Comparison of ENCODE assay signal across 17 cellular contexts in the genomic region with DNA sequence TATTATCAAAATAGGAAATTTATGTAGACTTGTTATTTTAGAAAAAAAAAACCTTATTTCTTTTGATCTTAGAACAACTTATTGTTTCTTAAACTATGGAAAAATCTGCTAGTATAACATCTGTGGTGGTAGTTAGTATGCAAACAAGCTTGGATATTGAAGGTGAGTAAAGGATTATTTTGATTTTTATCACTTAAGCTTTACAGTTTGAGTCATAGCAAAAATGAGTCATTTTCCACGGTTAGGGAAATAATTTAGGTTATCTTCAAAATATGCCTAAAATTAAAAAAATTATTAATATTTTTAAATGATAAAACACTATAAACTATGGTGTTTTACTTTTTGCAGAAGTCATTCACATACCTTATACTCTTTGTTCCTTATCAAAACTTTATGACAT.
DNase-seq lines count a peak whose midpoint lies in the region; ATAC-seq, FAIRE-seq and TF ChIP-seq lines count a peak whose summit lies in the region.
"Had no signal": no experiment of that assay in that cellular context is flagged by ENCODE, and none has a peak within 500 bp of the region (broad histone marks: within the 10 kb centered on the region; RNA-seq: fewer than 3 reads in every experiment).

No MANE protein-coding gene starts in this region.

- POLR2A ChIA-PET in K562 (lab: Yijun Ruan, JAX) = interaction anchor here (0.6 kb wide), 1 partner anchor 48 kb away, joined by 3 read pairs; no protein-coding TSS in a partner anchor

- H3K4me1 ChIP-seq in K562 (replicated peaks in 1 of 2; ENCODE audit: control insufficient read depth in 2 of 2, insufficient read depth in 2 of 2, low read length in 2 of 2) (peaks cover 0 to 12% of the 10 kb centered on the region in 2 experiments; a peak in 3 of 5 replicates), stomach (no peaks in the 10 kb centered on the region)

- H4K20me1 ChIP-seq in K562 (replicated peaks; ENCODE audit: control insufficient read depth, insufficient read depth, low read length) = no peaks in the 10 kb centered on the region

- H3K4me3 ChIP-seq in K562 (no peak overlapping the region), stomach (no peak overlapping the region)
- H3K4me3 ChIP-seq: SJCRH30 had no signal

- H3K36me3 ChIP-seq in K562 (ENCODE audit: control insufficient read depth, insufficient read depth, low read length) (peaks cover 10% of the 10 kb centered on the region), stomach (peaks cover 0 to 12% (median 6%) of the 10 kb centered on the region in 4 donors)

- no peaks in the 10 kb centered on the region for H3K9me1 ChIP-seq in K562 (ENCODE audit: control insufficient read depth, insufficient read depth, low read length)

- no TSS peak for BruUV-seq in K562 (replicated peaks; lab: Mats Ljungman, UMichigan)

- H3K79me2 ChIP-seq in K562 (ENCODE audit: control insufficient read depth, insufficient read depth, low read length) = no peaks in the 10 kb centered on the region

- H3K9ac ChIP-seq in K562 (ENCODE audit: insufficient read depth in 1 of 2, low read depth in 2 of 2, low read length in 2 of 2) = no peak overlapping the region
- H3K9ac ChIP-seq: KMS-11 had no signal

- no peak for FAIRE-seq in K562 (lab: Jason Lieb, UNC)
- FAIRE-seq: H54 had no signal

- DNase-seq in ELR (ENCODE audit: low read depth) (peak; percentile 53), M059J (ENCODE audit: low read depth) (peak; percentile 12), K562 (ENCODE audit: extremely low read depth in 1 of 4, low spot score in 3 of 4) (no peak), iris pigment epithelial cell (ENCODE audit: low read depth) (peak; percentile 32), NCI-H226 (no peak), stomach (no peak), NCI-H187 treated with DMSO at 0.1 percent for 48 hours (lab: John Stamatoyannopoulos, UW) (no peak)
- DNase-seq: ACHN; Calu3; CD4-positive, alpha-beta T cell; DMS79; NCI-H1417 treated with DMSO at 0.1 percent for 48 hours; NCI-H2029 treated with DMSO at 0.1 percent for 48 hours; NCI-H524; SJCRH30 had no signal

- TF ChIP-seq CTCF in K562 (IDR thresholded peaks at IDR 0.05 in 2 of 3, conservative IDR thresholded peaks at IDR 0.05 in 1 of 3; ENCODE audit: insufficient read depth in 2 of 3, low read depth in 1 of 3, low read length in 3 of 3) (no peak), stomach (IDR thresholded peaks at IDR 0.05) (no peak)

- H3K27ac ChIP-seq in K562 (ENCODE audit: extremely low read depth, low read depth, low read length) (no peak overlapping the region), stomach (no peak overlapping the region)
- H3K27ac ChIP-seq: KMS-11, SJCRH30 had no signal

- H3K9me3 ChIP-seq in K562 (replicated peaks; ENCODE audit: control insufficient read depth, insufficient read depth, low read depth, low read length) = no peaks in the 10 kb centered on the region
- H3K9me3 ChIP-seq in stomach = no peaks in the 10 kb centered on the region
- H3K9me3 ChIP-seq: SJCRH30 had no signal

- H3K27me3 ChIP-seq in K562 (ENCODE audit: control insufficient read depth in 2 of 2, insufficient read depth in 2 of 2, low read length in 2 of 2) (no peaks in the 10 kb centered on the region), stomach (no peaks in the 10 kb centered on the region)
- H3K27me3 ChIP-seq: SJCRH30 had no signal

- no peak for TF ChIP-seq POLR2A in K562 (conservative IDR thresholded peaks at IDR 0.05)
- no peak for TF ChIP-seq POLR2A in stomach (IDR thresholded peaks at IDR 0.05)

- 21% methylated on average over 1 of the region's 1 CpG for WGBS in K562 (ENCODE audit: insufficient coverage, low coverage, missing lambda C conversion rate)
- WGBS in stomach, 5 donors = 49 to 68% (median 59%) methylated on average over 1 of the region's 1 CpG

- CTCF ChIA-PET in K562 (lab: Yijun Ruan, JAX; ENCODE audit: low intra/inter-chr PET ratio) = no interaction called here

- TF ChIP-seq RAD21 in K562 (CRISPR knock-in tag; conservative IDR thresholded peaks at IDR 0.05 in 1 of 2, IDR thresholded peaks at IDR 0.05 in 1 of 2) = no peak

- intact Hi-C loops in K562 (cut with micrococcal nuclease) = no loop called here
- intact Hi-C loops in stomach (cut with DNase I; ENCODE audit: low total_unique reads) = no loop called here

- no peak overlapping the region for H2AFZ ChIP-seq in K562 (ENCODE audit: low read depth, low read length)

- no peak for TF ChIP-seq EP300 in K562 (IDR thresholded peaks at IDR 0.05; ENCODE audit: low read length)
- TF ChIP-seq EP300 in stomach (IDR thresholded peaks at IDR 0.05) = no peak

- in situ Hi-C loops in K562 (cut with MboI) = no loop called here

- H3K4me2 ChIP-seq in K562 (ENCODE audit: insufficient read depth, low read length) = no peak overlapping the region
- H3K4me2 ChIP-seq: KMS-11 had no signal

- no peak for ATAC-seq in K562

TF ChIP-seq in K562, 482 proteins besides CTCF, POLR2A, EP300 and RAD21:
- TF ChIP-seq MXI1 (IDR thresholded peaks at IDR 0.05; ENCODE audit: low read depth, low read length) (no peak), FOSL1 (tag; conservative IDR thresholded peaks at IDR 0.05) (peak; percentile 73), TCF3 (CRISPR knock-in tag; IDR thresholded peaks at IDR 0.05) (no peak), FOXK1 (CRISPR knock-in tag; IDR thresholded peaks at IDR 0.05; ENCODE audit: borderline replicate concordance) (no peak), ZKSCAN8 (CRISPR knock-in tag; IDR thresholded peaks at IDR 0.05) (no peak), NR2C1 (IDR thresholded peaks at IDR 0.05) (no peak), NR2C1 (tag; IDR thresholded peaks at IDR 0.05) (no peak), BRD9 (IDR thresholded peaks at IDR 0.05; ENCODE audit: low read depth, partially characterized antibody) (no peak), ZNF146 (CRISPR knock-in tag; IDR thresholded peaks at IDR 0.05; ENCODE audit: unreplicated experiment) (no peak)
- TF ChIP-seq, protein P1, sequence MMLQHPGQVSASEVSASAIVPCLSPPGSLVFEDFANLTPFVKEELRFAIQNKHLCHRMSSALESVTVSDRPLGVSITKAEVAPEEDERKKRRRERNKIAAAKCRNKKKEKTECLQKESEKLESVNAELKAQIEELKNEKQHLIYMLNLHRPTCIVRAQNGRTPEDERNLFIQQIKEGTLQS (IDR thresholded peaks at IDR 0.05) = peak; percentile 20; the same call in 1 of the 2 replicates
- TF ChIP-seq, protein P1 (CRISPR knock-in tag; conservative IDR thresholded peaks at IDR 0.05) = no peak

Comparison
In these comparisons a context has a peak if more than half of its experiments do, and no peak if none do; other contexts are left out.
1. DNase-seq: peak in ELR (single experiment), M059J (single experiment) and iris pigment epithelial cell (single experiment); none in K562 (0 of 4), NCI-H226 (single experiment), stomach (single experiment) and NCI-H187 treated with DMSO at 0.1 percent for 48 hours (single experiment).